8 cellular contexts compared by ENCODE assay signal in the genomic region with DNA sequence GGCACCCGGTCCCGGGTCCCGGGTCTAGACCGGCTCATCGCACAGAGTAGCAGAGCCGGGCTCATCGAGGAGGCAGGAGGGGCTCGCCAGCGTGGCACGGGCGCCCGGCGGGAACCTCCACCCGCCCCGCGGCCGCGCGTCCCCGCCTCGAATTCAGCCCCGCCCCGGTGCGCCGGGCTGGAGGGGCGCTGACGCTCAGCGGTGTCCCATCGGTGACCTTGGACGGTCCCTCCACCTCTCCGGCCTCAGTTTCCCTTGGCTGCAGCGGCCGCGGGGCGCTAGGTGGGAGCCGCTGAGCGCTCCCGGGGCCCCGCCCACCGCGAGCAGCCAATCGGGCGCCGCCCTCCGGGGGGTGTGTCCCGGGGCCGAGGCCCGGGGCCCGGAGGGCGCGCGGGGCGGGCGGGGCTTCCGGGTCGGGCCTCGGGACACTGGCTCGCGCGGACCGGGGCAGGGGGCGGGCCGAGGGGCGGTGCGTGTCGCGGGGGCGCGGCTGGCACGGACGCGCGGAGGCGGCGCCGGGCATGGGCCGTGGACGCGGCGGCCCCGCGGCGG. TPM values are rescaled to one million over a fixed set of nuclear protein-coding genes. Genes with fewer than 3 reads are reported as not detected.
A peak's percentile ranks its signal among the peaks of the same experiment; 100 is the strongest.
DNase-seq lines count a peak whose midpoint lies in the region; ATAC-seq and TF ChIP-seq lines count a peak whose summit lies in the region.

A gene (plus strand): TSS at position 529 of the 552 bp plus-strand sequence. CDS start 47,858 bp downstream, outside the sequence.

- intact Hi-C loops in cardiac septum (cut with DNase I) (loop anchor here (5.0 kb wide), 1 partner anchor 97 kb away; no protein-coding TSS in a partner anchor), thyroid gland (cut with DNase I) (no loop called here)

- H3K9me3 ChIP-seq in parathyroid adenoma (ENCODE audit: control insufficient read depth, low read length) (no peaks in the 10 kb centered on the region), thyroid gland (no peaks in the 10 kb centered on the region)

- H3K4me1 Mint-ChIP-seq in T-cell, result peaks cover 12 to 21% (median 19%) of the 10 kb centered on the region in 3 donors
- peaks cover 15% of the 10 kb centered on the region for H3K4me1 Mint-ChIP-seq in activated naive CD8-positive, alpha-beta T cell treated with anti-CD3 and anti-CD28 coated beads, Interleukin-2, amount 50 U/mL, for 24 hours

- no peak within 1 kb of the TSS for H3K9ac ChIP-seq in parathyroid adenoma

- H3K4me1 ChIP-seq in parathyroid adenoma (peaks cover 7% of the 10 kb centered on the region), thyroid gland (peaks cover 15 to 21% of the 10 kb centered on the region in 2 donors)

- TF ChIP-seq POLR2A in thyroid gland (IDR thresholded peaks at IDR 0.05), result peak in 1 of 2 donors; percentile 73

- peak; percentile 54 for ATAC-seq in GM21528 (IDR thresholded peaks at IDR 0.05; ENCODE audit: low FRiP score, unreplicated experiment)
- peak; percentile 83 to 85 (median 84) for ATAC-seq in T-cell (replicated peaks in 1 of 4)
- ATAC-seq in activated naive CD8-positive, alpha-beta T cell treated with anti-CD3 and anti-CD28 coated beads, Interleukin-2, amount 50 U/mL, for 24 hours, result peak; percentile 83

- peak within 1 kb of the TSS; percentile 77 for H3K4me3 ChIP-seq in Jurkat, Clone E6-1 (ENCODE audit: low read length)
- H3K4me3 ChIP-seq in parathyroid adenoma (ENCODE audit: low read depth, low read length), result peak within 1 kb of the TSS; percentile 92
- peak within 1 kb of the TSS; percentile 63 to 97 (median 89) for H3K4me3 ChIP-seq in thyroid gland (replicated peaks in 1 of 3)

- CTCF ChIA-PET in T-cell (lab: Charles Lee), result no interaction called here

- peak within 1 kb of the TSS; percentile 68 for H2AFZ ChIP-seq in parathyroid adenoma

- H3K9me3 Mint-ChIP-seq in T-cell, result no peaks in the 10 kb centered on the region
- H3K9me3 Mint-ChIP-seq in activated naive CD8-positive, alpha-beta T cell treated with anti-CD3 and anti-CD28 coated beads, Interleukin-2, amount 50 U/mL, for 24 hours, result no peaks in the 10 kb centered on the region

- DNase-seq in DMS53 (lab: John Stamatoyannopoulos, UW) (peak; percentile 93), T-cell (peak; percentile 53 to 93 (median 72)), cardiac septum (ENCODE audit: low spot score) (peak; percentile 95), thyroid gland (peak; percentile 94)
- DNase-seq in Jurkat, Clone E6-1 (ENCODE audit: low read depth, low spot score), result peak; percentile 54
- DNase-seq in activated naive CD8-positive, alpha-beta T cell treated with anti-CD3 and anti-CD28 coated beads, Interleukin-2, amount 50 U/mL, for 24 hours, result peak; percentile 90

- peak within 1 kb of the TSS; percentile 80 for H3K27ac ChIP-seq in parathyroid adenoma
- peak within 1 kb of the TSS; percentile 83 to 87 (median 85) for H3K27ac ChIP-seq in thyroid gland

- peak within 1 kb of the TSS; percentile 99 for H3K4me2 ChIP-seq in parathyroid adenoma (ENCODE audit: low read length)

- no peak for TF ChIP-seq CTCF in parathyroid adenoma (IDR thresholded peaks at IDR 0.05)
- no peak for TF ChIP-seq CTCF in thyroid gland (IDR thresholded peaks at IDR 0.05)

- no peaks in the 10 kb centered on the region for H3K36me3 ChIP-seq in parathyroid adenoma (ENCODE audit: control insufficient read depth, insufficient read depth, low read length)
- peaks cover 0 to 3% of the 10 kb centered on the region in 2 donors for H3K36me3 ChIP-seq in thyroid gland

- no peaks in the 10 kb centered on the region for H3K27me3 Mint-ChIP-seq in T-cell
- H3K27me3 Mint-ChIP-seq in activated naive CD8-positive, alpha-beta T cell treated with anti-CD3 and anti-CD28 coated beads, Interleukin-2, amount 50 U/mL, for 24 hours, result peaks cover 12% of the 10 kb centered on the region

- no peaks in the 10 kb centered on the region for H3K27me3 ChIP-seq in parathyroid adenoma (ENCODE audit: control insufficient read depth, insufficient read depth, low read length)
- H3K27me3 ChIP-seq in thyroid gland, result no peaks in the 10 kb centered on the region

- POLR2A ChIA-PET in T-cell (lab: Charles Lee), result no interaction called here

- peak within 1 kb of the TSS; percentile 81 to 84 (median 82) for H3K4me3 Mint-ChIP-seq in T-cell
- peak within 1 kb of the TSS; percentile 75 for H3K4me3 Mint-ChIP-seq in activated naive CD8-positive, alpha-beta T cell treated with anti-CD3 and anti-CD28 coated beads, Interleukin-2, amount 50 U/mL, for 24 hours

- peak within 1 kb of the TSS; percentile 73 to 83 for H3K27ac Mint-ChIP-seq in T-cell
- H3K27ac Mint-ChIP-seq in activated naive CD8-positive, alpha-beta T cell treated with anti-CD3 and anti-CD28 coated beads, Interleukin-2, amount 50 U/mL, for 24 hours, result peak within 1 kb of the TSS; percentile 42

- 0 to 2% methylated on average over 6 to 9 of the region's 83 CpGs for WGBS in thyroid gland, 2 donors

- H3K79me2 ChIP-seq in parathyroid adenoma, result no peaks in the 10 kb centered on the region

- peaks cover 6% of the 10 kb centered on the region for H3K36me3 Mint-ChIP-seq in T-cell
- peaks cover 6% of the 10 kb centered on the region for H3K36me3 Mint-ChIP-seq in activated naive CD8-positive, alpha-beta T cell treated with anti-CD3 and anti-CD28 coated beads, Interleukin-2, amount 50 U/mL, for 24 hours (ENCODE audit: low read depth)

RNA-seq across cellular contexts. Expression of the gene that starts here (rescaled TPM):
- 9.1 TPM for polyA plus RNA-seq in Jurkat, Clone E6-1 (2012; ENCODE audit: insufficient read depth, insufficient read length)
- total RNA-seq in T-cell (10 to 100 TPM; 11.0 to 22.2 (median 19.6) TPM), cardiac septum (78.8 TPM), thyroid gland (10 to 100 TPM; 26.9 to 41.9 (median 37.4) TPM)

Comparison
In these comparisons a context has a peak if more than half of its experiments do, and no peak if none do; other contexts are left out.
1. Peak in every context shown above with its lines: DNase-seq, ATAC-seq, H3K4me3 ChIP-seq and H3K27ac ChIP-seq.